ENCODE assay signal across 1 cellular context in genomic region chr16:89159850-89160354, GRCh38.
A peak's percentile ranks its signal among the peaks of the same experiment; 100 is the strongest.
TF ChIP-seq lines count a peak whose summit lies in the region.

No MANE protein-coding gene starts in this region.

TF ChIP-seq in HepG2, 621 proteins besides CTCF, POLR2A, EP300 and RAD21 (continued from another document and continues in another):
- TF ChIP-seq DZIP1 (CRISPR knock-in tag; IDR thresholded peaks at IDR 0.05): 0 out of 2 replicates have a peak, but pooled peaks have one; percentile 8
- 0 out of 2 replicates have a peak, but pooled peaks have one; percentile 18 for TF ChIP-seq IRF9 (CRISPR knock-in tag; IDR thresholded peaks at IDR 0.05; ENCODE audit: borderline replicate concordance)
- TF ChIP-seq PAX8 (CRISPR knock-in tag; IDR thresholded peaks at IDR 0.05; ENCODE audit: borderline replicate concordance): 0 out of 2 replicates have a peak, but pooled peaks have one; percentile 30
- peak; percentile 86 for TF ChIP-seq BCL3 (CRISPR knock-in tag; IDR thresholded peaks at IDR 0.05)
- TF ChIP-seq ZFP1 (CRISPR knock-in tag; IDR thresholded peaks at IDR 0.05): no peak
- TF ChIP-seq ZNF136 (CRISPR knock-in tag; IDR thresholded peaks at IDR 0.05; ENCODE audit: low read depth): peak; percentile 18; the same call in 1 of the 2 replicates
- TF ChIP-seq IRF2 (CRISPR knock-in tag; IDR thresholded peaks at IDR 0.05): peak; percentile 14; the same call in 1 of the 2 replicates
- TF ChIP-seq ZNF740 (CRISPR knock-in tag; IDR thresholded peaks at IDR 0.05): no peak
- TF ChIP-seq ZFX (CRISPR knock-in tag; IDR thresholded peaks at IDR 0.05; ENCODE audit: low read depth): 0 out of 2 replicates have a peak, but pooled peaks have one; percentile 3
- TF ChIP-seq ZNF777 (CRISPR knock-in tag; IDR thresholded peaks at IDR 0.05): 0 out of 2 replicates have a peak, but pooled peaks have one; percentile 6
- TF ChIP-seq ZGPAT (CRISPR knock-in tag; IDR thresholded peaks at IDR 0.05): peak; percentile 4; the same call in 1 of the 2 replicates
- no peak for TF ChIP-seq HNF1B (CRISPR knock-in tag; IDR thresholded peaks at IDR 0.05)
- TF ChIP-seq HOXA5 (CRISPR knock-in tag; IDR thresholded peaks at IDR 0.05): no peak
- no peak for TF ChIP-seq ZNF878 (CRISPR knock-in tag; IDR thresholded peaks at IDR 0.05)
- TF ChIP-seq SUZ12 (IDR thresholded peaks at IDR 0.05; ENCODE audit: low read depth, low read length): no peak
- TF ChIP-seq HBP1 (CRISPR knock-in tag; IDR thresholded peaks at IDR 0.05; ENCODE audit: low read depth): no peak
- TF ChIP-seq ZNF7 (CRISPR knock-in tag; IDR thresholded peaks at IDR 0.05): no peak
- 0 out of 2 replicates have a peak, but pooled peaks have one; percentile 2 for TF ChIP-seq ELF1 (CRISPR knock-in tag; IDR thresholded peaks at IDR 0.05)
- no peak for TF ChIP-seq ERF (CRISPR knock-in tag; IDR thresholded peaks at IDR 0.05)
- TF ChIP-seq ZBTB42 (CRISPR knock-in tag; IDR thresholded peaks at IDR 0.05): 0 out of 2 replicates have a peak, but pooled peaks have one; percentile 14
- no peak for TF ChIP-seq NCOA2 (CRISPR knock-in tag; IDR thresholded peaks at IDR 0.05)
- TF ChIP-seq ZNF207 (IDR thresholded peaks at IDR 0.05; ENCODE audit: borderline replicate concordance): no peak
- 0 out of 2 replicates have a peak, but pooled peaks have one; percentile 29 for TF ChIP-seq ZBTB7A (CRISPR knock-in tag; IDR thresholded peaks at IDR 0.05)
- TF ChIP-seq ZNF615 (CRISPR knock-in tag; IDR thresholded peaks at IDR 0.05; ENCODE audit: borderline replicate concordance): no peak
- 0 out of 2 replicates have a peak, but pooled peaks have one; percentile 13 for TF ChIP-seq ZNF724P (CRISPR knock-in tag; IDR thresholded peaks at IDR 0.05; ENCODE audit: borderline replicate concordance)
- 0 out of 2 replicates have a peak, but pooled peaks have one; percentile 4 for TF ChIP-seq NFIB (CRISPR knock-in tag; IDR thresholded peaks at IDR 0.05; ENCODE audit: borderline replicate concordance)
- TF ChIP-seq HMGXB3 (CRISPR knock-in tag; IDR thresholded peaks at IDR 0.05; ENCODE audit: borderline replicate concordance): 0 out of 2 replicates have a peak, but pooled peaks have one; percentile 0
- TF ChIP-seq CSRNP2 (CRISPR knock-in tag; conservative IDR thresholded peaks at IDR 0.05; ENCODE audit: low read depth): no peak
- 0 out of 2 replicates have a peak, but pooled peaks have one; percentile 14 for TF ChIP-seq ZNF589 (CRISPR knock-in tag; conservative IDR thresholded peaks at IDR 0.05)
- TF ChIP-seq SP2 (CRISPR knock-in tag; IDR thresholded peaks at IDR 0.05): no peak
- TF ChIP-seq ZBTB38 (CRISPR knock-in tag; IDR thresholded peaks at IDR 0.05): 0 out of 2 replicates have a peak, but pooled peaks have one; percentile 9
- TF ChIP-seq ZNF546 (CRISPR knock-in tag; conservative IDR thresholded peaks at IDR 0.05): peak; percentile 36; the same call in 1 of the 2 replicates
- TF ChIP-seq GATA4 (IDR thresholded peaks at IDR 0.05; ENCODE audit: borderline replicate concordance, low read depth): no peak
- TF ChIP-seq ZNF672 (CRISPR knock-in tag; IDR thresholded peaks at IDR 0.05): peak; percentile 22; the same call in 1 of the 2 replicates
- TF ChIP-seq PHF21A (CRISPR knock-in tag; IDR thresholded peaks at IDR 0.05): no peak
- TF ChIP-seq ZMYM3 (CRISPR knock-in tag; IDR thresholded peaks at IDR 0.05): peak; percentile 37; the same call in 1 of the 2 replicates
- TF ChIP-seq KDM2A (CRISPR knock-in tag; IDR thresholded peaks at IDR 0.05; ENCODE audit: borderline replicate concordance, low read depth): peak; percentile 23; the same call in 1 of the 2 replicates
- TF ChIP-seq TEAD3 (CRISPR knock-in tag; optimal IDR thresholded peaks at IDR 0.05; ENCODE audit: borderline replicate concordance): peak; percentile 20
- 0 out of 2 replicates have a peak, but pooled peaks have one; percentile 7 for TF ChIP-seq ARNT2 (CRISPR knock-in tag; IDR thresholded peaks at IDR 0.05; ENCODE audit: low read depth)
- no peak for TF ChIP-seq KLF16 (CRISPR knock-in tag; IDR thresholded peaks at IDR 0.05)
- TF ChIP-seq ZNF350 (CRISPR knock-in tag; IDR thresholded peaks at IDR 0.05; ENCODE audit: borderline replicate concordance, low read depth): peak; percentile 18; the same call in 1 of the 2 replicates
- no peak for TF ChIP-seq ZNF75D (CRISPR knock-in tag; IDR thresholded peaks at IDR 0.05; ENCODE audit: borderline replicate concordance)
- TF ChIP-seq ZNF3 (CRISPR knock-in tag; IDR thresholded peaks at IDR 0.05): no peak
- TF ChIP-seq CHCHD3 (CRISPR knock-in tag; IDR thresholded peaks at IDR 0.05): 0 out of 2 replicates have a peak, but pooled peaks have one; percentile 12
- no peak for TF ChIP-seq THAP7 (CRISPR knock-in tag; IDR thresholded peaks at IDR 0.05)
